1 cellular context compared by ENCODE assay signal in genomic region chr10:15725603-15726002, GRCh38.
TF ChIP-seq lines count a peak whose summit lies in the region.

No MANE protein-coding gene starts in this region.

TF ChIP-seq in HEK293, 187 proteins besides CTCF, POLR2A, EP300 and RAD21 (continued from another document):
- TF ChIP-seq ZNF302 (tag by site-specific recombination; IDR thresholded peaks at IDR 0.05; ENCODE audit: low read depth) = no peak
- TF ChIP-seq ZBTB17 (tag by site-specific recombination; IDR thresholded peaks at IDR 0.05) = peak; percentile 60
- TF ChIP-seq ZNF37A (tag by site-specific recombination; IDR thresholded peaks at IDR 0.05) = no peak
- no peak for TF ChIP-seq ZNF146 (tag by site-specific recombination; IDR thresholded peaks at IDR 0.05)
- peak; percentile 23; the same call in 1 of the 2 replicates for TF ChIP-seq EGR2 (tag by site-specific recombination; IDR thresholded peaks at IDR 0.05; ENCODE audit: low read depth)
- peak; percentile 80 for TF ChIP-seq ZNF654 (tag by site-specific recombination; IDR thresholded peaks at IDR 0.05; ENCODE audit: low read depth)
- TF ChIP-seq ZNF791 (tag by site-specific recombination; IDR thresholded peaks at IDR 0.05) = no peak
- no peak for TF ChIP-seq INSM2 (tag by site-specific recombination; IDR thresholded peaks at IDR 0.05)
- TF ChIP-seq ZNF354C (tag by site-specific recombination; IDR thresholded peaks at IDR 0.05; ENCODE audit: borderline replicate concordance, low read depth) = no peak
- TF ChIP-seq ZBTB1 (tag by site-specific recombination; IDR thresholded peaks at IDR 0.05) = no peak
- TF ChIP-seq ZNF558 (tag by site-specific recombination; IDR thresholded peaks at IDR 0.05) = no peak
- no peak for TF ChIP-seq ZNF140 (tag by site-specific recombination; IDR thresholded peaks at IDR 0.05)
- no peak for TF ChIP-seq YY1 (tag by site-specific recombination; IDR thresholded peaks at IDR 0.05)
- TF ChIP-seq ZNF366 (tag by site-specific recombination; conservative IDR thresholded peaks at IDR 0.05) = no peak
- TF ChIP-seq WT1 (tag by site-specific recombination; IDR thresholded peaks at IDR 0.05) = no peak
- no peak for TF ChIP-seq ZNF239 (tag by site-specific recombination; IDR thresholded peaks at IDR 0.05)
- TF ChIP-seq HOXA7 (CRISPR knock-in tag; IDR thresholded peaks at IDR 0.05; ENCODE audit: borderline replicate concordance) = no peak
- TF ChIP-seq ZNF280C (tag by site-specific recombination; IDR thresholded peaks at IDR 0.05) = no peak
- no peak for TF ChIP-seq ZNF324 (tag by site-specific recombination; IDR thresholded peaks at IDR 0.05)
- peak; percentile 89 for TF ChIP-seq IKZF3 (tag by site-specific recombination; IDR thresholded peaks at IDR 0.05)
- no peak for TF ChIP-seq ZSCAN23 (tag by site-specific recombination; IDR thresholded peaks at IDR 0.05)
- TF ChIP-seq HOXD13 (CRISPR knock-in tag; IDR thresholded peaks at IDR 0.05; ENCODE audit: borderline replicate concordance) = no peak
- TF ChIP-seq ZBTB7A (tag by site-specific recombination; IDR thresholded peaks at IDR 0.05; ENCODE audit: low read depth) = no peak
- TF ChIP-seq ZFP37 (tag by site-specific recombination; IDR thresholded peaks at IDR 0.05) = no peak
- no peak for TF ChIP-seq ZNF112 (tag by site-specific recombination; IDR thresholded peaks at IDR 0.05)
- TF ChIP-seq ZNF777 (tag by site-specific recombination; IDR thresholded peaks at IDR 0.05; ENCODE audit: borderline replicate concordance) = no peak
- TF ChIP-seq ZNF138 (tag by site-specific recombination; IDR thresholded peaks at IDR 0.05; ENCODE audit: borderline replicate concordance) = no peak
- peak; percentile 90 for TF ChIP-seq ZNF10 (tag by site-specific recombination; IDR thresholded peaks at IDR 0.05)
- no peak for TF ChIP-seq ZNF398 (tag by site-specific recombination; IDR thresholded peaks at IDR 0.05)
- TF ChIP-seq MYNN (tag by site-specific recombination; IDR thresholded peaks at IDR 0.05; ENCODE audit: borderline replicate concordance) = no peak
- TF ChIP-seq SALL2 (tag by site-specific recombination; IDR thresholded peaks at IDR 0.05; ENCODE audit: borderline replicate concordance) = no peak
- no peak for TF ChIP-seq HOXC10 (CRISPR knock-in tag; IDR thresholded peaks at IDR 0.05)
- TF ChIP-seq ZNF292 (tag by site-specific recombination; IDR thresholded peaks at IDR 0.05; ENCODE audit: borderline replicate concordance, low read depth) = no peak
